In the genomic region with DNA sequence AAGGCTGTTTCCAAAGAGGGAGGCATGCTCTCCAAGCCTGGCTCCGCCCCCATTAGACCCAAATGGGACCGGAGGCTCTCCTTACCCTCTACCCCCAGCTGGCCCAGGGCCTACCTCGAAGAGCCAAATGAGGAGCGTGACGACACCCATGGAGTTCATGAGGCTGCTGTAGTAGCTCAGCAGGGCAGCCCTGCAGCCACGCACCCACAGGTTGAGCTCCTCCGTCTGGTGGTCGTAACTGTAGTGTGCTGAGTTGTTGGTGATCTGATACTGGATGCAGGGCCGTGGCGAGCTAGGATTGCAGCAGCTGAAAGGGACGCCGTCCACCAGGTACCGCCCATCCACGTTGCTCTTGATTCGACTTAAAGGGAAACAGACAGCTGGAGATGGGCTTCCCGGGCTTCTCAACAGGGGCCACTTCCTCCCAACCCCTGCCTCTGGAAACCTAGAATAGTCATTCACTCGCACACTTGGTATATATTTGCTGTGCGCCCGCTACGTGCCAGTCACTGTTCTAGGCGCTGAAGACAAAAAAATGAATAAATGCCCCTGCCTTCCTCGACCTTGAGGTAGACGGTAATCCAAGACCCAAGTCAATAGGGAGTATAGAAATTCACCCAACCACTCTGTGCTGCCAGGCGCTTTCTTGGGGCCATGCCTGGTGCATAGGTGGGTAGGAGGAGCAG, we compare ENCODE assay signal across 16 cellular contexts. TPM values are rescaled to one million over a fixed set of nuclear protein-coding genes. Genes with fewer than 3 reads are reported as not detected.
A peak's percentile ranks its signal among the peaks of the same experiment; 100 is the strongest.
DNase-seq lines count a peak whose midpoint lies in the region; ATAC-seq and TF ChIP-seq lines count a peak whose summit lies in the region.
"Had no signal": no experiment of that assay in that cellular context is flagged by ENCODE, and none has a peak within 500 bp of the region (broad histone marks: within the 10 kb centered on the region; RNA-seq: fewer than 3 reads in every experiment).

No MANE protein-coding gene starts in this region.

- H3K4me1 Mint-ChIP-seq in nephron (peaks cover 6% of the 10 kb centered on the region), osteocyte (ENCODE audit: unreplicated experiment) (no peaks in the 10 kb centered on the region)

- ATAC-seq in Panc1 (peak; percentile 27), foreskin keratinocyte (no peak)

- intact Hi-C loops in Panc1 (cut with micrococcal nuclease; ENCODE audit: unreplicated experiment) = no loop called here

- no peak overlapping the region for H3K27ac ChIP-seq in Panc1 (ENCODE audit: low read length)
- no peak overlapping the region for H3K27ac ChIP-seq in foreskin keratinocyte

- no peaks in the 10 kb centered on the region for H3K27me3 Mint-ChIP-seq in nephron (ENCODE audit: low read depth)
- H3K27me3 Mint-ChIP-seq in osteocyte (ENCODE audit: unreplicated experiment) = no peaks in the 10 kb centered on the region
- H3K27me3 Mint-ChIP-seq: type B pancreatic cell had no signal

- peak overlapping the region; percentile 27 to 50 (median 33) for H3K27ac Mint-ChIP-seq in nephron
- no peak overlapping the region for H3K27ac Mint-ChIP-seq in osteocyte (ENCODE audit: unreplicated experiment)
- H3K27ac Mint-ChIP-seq: type B pancreatic cell had no signal

- CTCF ChIA-PET in Panc1 (lab: Charles Lee) = no interaction called here

- peak overlapping the region; percentile 28 to 80 (median 57) for H3K4me3 Mint-ChIP-seq in nephron
- H3K4me3 Mint-ChIP-seq in osteocyte (ENCODE audit: unreplicated experiment) = no peak overlapping the region
- H3K4me3 Mint-ChIP-seq: type B pancreatic cell had no signal

- no peaks in the 10 kb centered on the region for H3K27me3 ChIP-seq in Panc1 (ENCODE audit: control insufficient read depth, insufficient read depth, low read length)
- no peaks in the 10 kb centered on the region for H3K27me3 ChIP-seq in foreskin keratinocyte

- peak overlapping the region; percentile 33 for H3K4me3 ChIP-seq in AG10803 (ENCODE audit: low read length)
- H3K4me3 ChIP-seq in Panc1 (ENCODE audit: low read depth in 2 of 2, low read length in 2 of 2) = no peak overlapping the region
- H3K4me3 ChIP-seq in fibroblast of villous mesenchyme (ENCODE audit: low read depth, low read length) = peak overlapping the region; percentile 63
- H3K4me3 ChIP-seq: HAP-1 had no signal

- no peaks in the 10 kb centered on the region for H3K9me3 Mint-ChIP-seq in nephron
- H3K9me3 Mint-ChIP-seq in osteocyte (ENCODE audit: unreplicated experiment) = no peaks in the 10 kb centered on the region
- H3K9me3 Mint-ChIP-seq: type B pancreatic cell had no signal

- no peaks in the 10 kb centered on the region for H3K36me3 ChIP-seq in Panc1 (ENCODE audit: control insufficient read depth, insufficient read depth, low read length)
- H3K36me3 ChIP-seq: HAP-1 had no signal

- no peak for DNase-seq in AG10803 (ENCODE audit: low read depth)
- no peak for DNase-seq in Panc1 (ENCODE audit: low read depth, low spot score)
- peak; percentile 77 for DNase-seq in fibroblast of villous mesenchyme (ENCODE audit: low read depth)
- DNase-seq in NCI-H128 (lab: John Stamatoyannopoulos, UW; ENCODE audit: unreplicated experiment) = no peak
- DNase-seq in foreskin keratinocyte = no peak
- DNase-seq in UCSD-AML1 (lab: John Stamatoyannopoulos, UW; ENCODE audit: unreplicated experiment) = no peak
- no peak for DNase-seq in osteocyte (ENCODE audit: extremely low spot score, unreplicated experiment)
- DNase-seq: activated CD4-positive, CD25-positive, alpha-beta regulatory T cell; activated naive CD4-positive, alpha-beta T cell treated with Interleukin-2 at 50 U/mL for 16 hours; GF-D8; midbrain; NCI-H1092 had no signal

- H3K4me1 ChIP-seq in Panc1 (ENCODE audit: control insufficient read depth, insufficient read depth, low read length) (no peaks in the 10 kb centered on the region), foreskin keratinocyte (peaks cover 8% of the 10 kb centered on the region)
- H3K4me1 ChIP-seq: HAP-1 had no signal

- in situ Hi-C loops in Panc1 (cut with HindIII; ENCODE audit: low pct_unique_long_range_greater_than_20kb, low sequenced_read_pairs) = no loop called here

- peaks cover 6% of the 10 kb centered on the region for H3K36me3 Mint-ChIP-seq in nephron (ENCODE audit: low read depth)
- peaks cover 2% of the 10 kb centered on the region for H3K36me3 Mint-ChIP-seq in osteocyte (ENCODE audit: unreplicated experiment)
- H3K36me3 Mint-ChIP-seq: type B pancreatic cell had no signal

- no peak for TF ChIP-seq CTCF in AG10803 (conservative IDR thresholded peaks at IDR 0.05; ENCODE audit: low read length)
- TF ChIP-seq CTCF in Panc1 (IDR thresholded peaks at IDR 0.05) = no peak
- no peak for TF ChIP-seq CTCF in fibroblast of villous mesenchyme (IDR thresholded peaks at IDR 0.05; ENCODE audit: insufficient read depth, low read depth, low read length)
- TF ChIP-seq CTCF in nephron (IDR thresholded peaks at IDR 0.05; ENCODE audit: unreplicated experiment in 3 of 3) = no peak
- no peak for TF ChIP-seq CTCF in foreskin keratinocyte (conservative IDR thresholded peaks at IDR 0.05)
- TF ChIP-seq CTCF in osteocyte (IDR thresholded peaks at IDR 0.05) = no peak

- POLR2A ChIA-PET in Panc1 (lab: Charles Lee) = no interaction called here

- H3K9me3 ChIP-seq in Panc1 (ENCODE audit: control insufficient read depth, insufficient read depth, low read depth, low read length) = no peaks in the 10 kb centered on the region
- H3K9me3 ChIP-seq: HAP-1 had no signal

- BruUV-seq in Panc1 (replicated peaks; lab: Mats Ljungman, UMichigan) = no TSS peak

RNA-seq across cellular contexts. Expression of a gene that starts 18.0 kb away (rescaled TPM):
- total RNA-seq in Panc1 (2021; ENCODE audit: unreplicated experiment) (not detected), fibroblast of villous mesenchyme (2.6 and 5.2 TPM in 2 replicates), foreskin keratinocyte (not detected in 2 replicates), osteocyte (not detected in 2 replicates)
- polyA plus RNA-seq in Panc1 (2012; ENCODE audit: insufficient read length) = not detected
- 0.02 TPM in 1 of 2 replicates, not detected in the other for polyA plus RNA-seq in foreskin keratinocyte
- total RNA-seq: OCI-LY7 had no signal

RNA-seq across cellular contexts. Expression of a gene that starts 41.5 kb away (rescaled TPM):
- 25.7 TPM for total RNA-seq in Panc1 (2021; ENCODE audit: unreplicated experiment)
- polyA plus RNA-seq in Panc1 (2012; ENCODE audit: insufficient read length) = 20.6 TPM
- 38.7 and 42.3 TPM in 2 replicates for total RNA-seq in fibroblast of villous mesenchyme
- 22.5 and 24.6 TPM in 2 replicates for total RNA-seq in foreskin keratinocyte
- 22.2 and 23.7 TPM in 2 replicates for polyA plus RNA-seq in foreskin keratinocyte
- 23.4 and 23.8 TPM in 2 replicates for total RNA-seq in osteocyte

Comparison
In these comparisons a context has a peak if more than half of its experiments do, and no peak if none do; other contexts are left out.
1. H3K4me3 ChIP-seq: peak in AG10803 (single experiment) and fibroblast of villous mesenchyme (single experiment); none in Panc1 (0 of 2).